Comparison of ENCODE assay signal across 8 cellular contexts in genomic region chr14:103819503-103820307, GRCh38. TPM values are rescaled to one million over a fixed set of nuclear protein-coding genes. Genes with fewer than 3 reads are reported as not detected.
A peak's percentile ranks its signal among the peaks of the same experiment; 100 is the strongest.
DNase-seq lines count a peak whose midpoint lies in the region; ATAC-seq and TF ChIP-seq lines count a peak whose summit lies in the region.

No MANE protein-coding gene starts in this region.

- H3K27me3 Mint-ChIP-seq in central memory CD8-positive, alpha-beta T cell, result no peaks in the 10 kb centered on the region

- H3K9me3 ChIP-seq in BLaER1 treated with 17β-estradiol and CSF1 and Interleukin-3, amounts not matched to agents 10 nM and 100 nM (replicated peaks in 1 of 11), result no peaks in the 10 kb centered on the region
- no peaks in the 10 kb centered on the region for H3K9me3 ChIP-seq in lower lobe of right lung

- no peak for ATAC-seq in central memory CD8-positive, alpha-beta T cell (replicated peaks; ENCODE audit: extremely low read depth, poor library complexity, severe bottlenecking)
- ATAC-seq in lower lobe of right lung (peak; percentile 95), HG02973 (IDR thresholded peaks at IDR 0.05; ENCODE audit: unreplicated experiment) (no peak), GM19035 (IDR thresholded peaks at IDR 0.05; ENCODE audit: unreplicated experiment) (no peak)

- H3K36me3 ChIP-seq in BLaER1 treated with 17β-estradiol and CSF1 and Interleukin-3, amounts not matched to agents 10 nM and 100 nM, result no peaks in the 10 kb centered on the region
- H3K36me3 ChIP-seq in lower lobe of right lung, result no peaks in the 10 kb centered on the region

- no peak overlapping the region for H3K27ac ChIP-seq in BLaER1 treated with 17β-estradiol and CSF1 and Interleukin-3, amounts not matched to agents 10 nM and 100 nM
- H3K27ac ChIP-seq in lower lobe of right lung, result peak overlapping the region; percentile 46

- H4K20me1 ChIP-seq in BLaER1 treated with 17β-estradiol and CSF1 and Interleukin-3, amounts not matched to agents 10 nM and 100 nM, result peaks cover 0 to 23% (median 0%) of the 10 kb centered on the region in 11 experiments; a peak in 4 of 22 replicates

- peaks cover 16 to 22% (median 21%) of the 10 kb centered on the region in 10 experiments for H3K4me1 ChIP-seq in BLaER1 treated with 17β-estradiol and CSF1 and Interleukin-3, amounts not matched to agents 10 nM and 100 nM
- H3K4me1 ChIP-seq in lower lobe of right lung, result peaks cover 59% of the 10 kb centered on the region

- H3K4me3 Mint-ChIP-seq in central memory CD8-positive, alpha-beta T cell, result no peak overlapping the region

- peaks cover 27% of the 10 kb centered on the region for H3K4me1 Mint-ChIP-seq in central memory CD8-positive, alpha-beta T cell

- no peak for TF ChIP-seq CTCF in lower lobe of right lung (IDR thresholded peaks at IDR 0.05)

- intact Hi-C loops in lower lobe of right lung (cut with DNase I), result no loop called here

- no peaks in the 10 kb centered on the region for H3K27me3 ChIP-seq in BLaER1 treated with 17β-estradiol and CSF1 and Interleukin-3, amounts not matched to agents 10 nM and 100 nM
- no peaks in the 10 kb centered on the region for H3K27me3 ChIP-seq in lower lobe of right lung (ENCODE audit: low read depth)

- H3K27ac Mint-ChIP-seq in central memory CD8-positive, alpha-beta T cell (ENCODE audit: low read depth), result peak overlapping the region; percentile 70

- no peak overlapping the region for H3K4me3 ChIP-seq in BLaER1 treated with 17β-estradiol and CSF1 and Interleukin-3, amounts not matched to agents 10 nM and 100 nM
- peak overlapping the region; percentile 27 for H3K4me3 ChIP-seq in lower lobe of right lung

- H3K9me3 Mint-ChIP-seq in central memory CD8-positive, alpha-beta T cell, result no peaks in the 10 kb centered on the region

- H3K4me2 ChIP-seq in BLaER1 treated with 17β-estradiol and CSF1 and Interleukin-3, amounts not matched to agents 10 nM and 100 nM, result peak overlapping the region; percentile 41 to 76 (median 54)

- no peaks in the 10 kb centered on the region for H3K36me3 Mint-ChIP-seq in central memory CD8-positive, alpha-beta T cell (ENCODE audit: insufficient read depth)

- H3K9ac ChIP-seq in BLaER1 treated with 17β-estradiol and CSF1 and Interleukin-3, amounts not matched to agents 10 nM and 100 nM, result peak overlapping the region in 1 of 11 experiments; percentile 15; a peak in 1 of 22 replicates

- peak; percentile 56 for DNase-seq in NCI-H1436 (lab: John Stamatoyannopoulos, UW)
- DNase-seq in central memory CD8-positive, alpha-beta T cell (ENCODE audit: low spot score in 2 of 2), result no peak
- DNase-seq in lower lobe of right lung, result peak; percentile 52
- no peak for DNase-seq in stimulated activated naive CD4-positive, alpha-beta T cell (lab: John Stamatoyannopoulos, UW)
- no peak for DNase-seq in OCI-M1 (lab: John Stamatoyannopoulos, UW)

RNA-seq across cellular contexts. Expression of gene PPP1R13B, which starts 27.7 kb away (rescaled TPM):
- total RNA-seq in lower lobe of right lung, result 60.6 TPM

Comparison
In these comparisons a context has a peak if more than half of its experiments do, and no peak if none do; other contexts are left out.
1. DNase-seq: peak in NCI-H1436 (single experiment) and lower lobe of right lung (single experiment); none in central memory CD8-positive, alpha-beta T cell (0 of 2), stimulated activated naive CD4-positive, alpha-beta T cell (0 of 6) and OCI-M1 (single experiment).
2. ATAC-seq: peak in lower lobe of right lung (2 of 2); none in central memory CD8-positive, alpha-beta T cell (single experiment), HG02973 (single experiment) and GM19035 (single experiment).